ENCODE assay signal across 1 cellular context in the genomic region with DNA sequence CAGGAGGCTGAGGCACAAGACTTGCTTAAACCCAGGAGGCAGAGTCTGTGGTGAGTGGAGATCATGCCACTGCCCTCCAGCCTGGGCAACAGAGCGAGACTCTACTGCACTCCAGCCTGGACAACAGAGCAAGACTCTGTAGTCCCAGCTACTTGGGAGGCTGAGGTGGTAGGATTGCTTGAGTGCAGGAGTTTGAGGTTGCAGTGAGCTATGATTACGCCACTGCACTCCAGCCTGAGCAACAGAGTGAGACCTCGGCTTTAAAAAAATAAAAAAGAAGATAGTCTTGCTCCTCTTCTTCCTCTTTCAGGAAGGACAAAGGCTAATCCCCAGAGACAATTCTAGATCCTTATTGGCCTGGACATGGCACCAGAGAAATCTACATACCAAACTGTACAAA.
A peak's percentile ranks its signal among the peaks of the same experiment; 100 is the strongest.
TF ChIP-seq lines count a peak whose summit lies in the region.

No MANE protein-coding gene starts in this region.

TF ChIP-seq in K562, 482 proteins besides CTCF, POLR2A, EP300 and RAD21:
- TF ChIP-seq POLR3G (IDR thresholded peaks at IDR 0.05; ENCODE audit: extremely low read depth, insufficient read length, insufficient replicate concordance) (no peak), ZNF121 (CRISPR knock-in tag; conservative IDR thresholded peaks at IDR 0.05) (peak; percentile 20; the same call in 1 of the 2 replicates), SAFB2 (IDR thresholded peaks at IDR 0.05; ENCODE audit: borderline replicate concordance, low read depth, low read length, severe bottlenecking) (no peak), ZSCAN32 (CRISPR knock-in tag; IDR thresholded peaks at IDR 0.05) (no peak)
